ENCODE assay signal across 22 cellular contexts in the genomic region with DNA sequence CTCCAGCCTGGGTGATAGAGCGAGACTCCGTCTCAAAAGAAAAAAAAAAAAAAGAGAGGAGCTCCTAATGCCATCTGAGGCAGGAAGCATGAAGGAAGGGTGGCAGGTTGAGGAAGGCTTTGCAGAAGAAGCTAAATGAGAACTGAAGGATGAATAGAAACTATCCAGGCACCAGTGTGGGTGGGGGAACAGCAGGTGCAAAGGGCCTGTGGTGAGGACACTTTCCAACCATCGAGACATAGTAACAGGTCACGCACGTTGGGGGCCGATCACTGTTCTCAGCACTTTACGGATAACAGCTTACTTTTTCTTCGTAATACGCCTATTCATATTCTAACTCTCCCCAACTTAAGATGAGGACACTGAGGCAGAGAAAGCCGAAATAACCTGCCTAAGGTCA. TPM values are rescaled to one million over a fixed set of nuclear protein-coding genes. Genes with fewer than 3 reads are reported as not detected.
DNase-seq lines count a peak whose midpoint lies in the region; ATAC-seq, FAIRE-seq and TF ChIP-seq lines count a peak whose summit lies in the region.
"Had no signal": no experiment of that assay in that cellular context is flagged by ENCODE, and none has a peak within 500 bp of the region (broad histone marks: within the 10 kb centered on the region; RNA-seq: fewer than 3 reads in every experiment).

No MANE protein-coding gene starts in this region.

- H3K4me1 Mint-ChIP-seq in chondrocyte (ENCODE audit: low read depth): peaks cover 8% of the 10 kb centered on the region
- H3K4me1 Mint-ChIP-seq in stimulated activated memory B cell treated with anti-CD40 and anti-IgM and Interleukin-4, amounts not matched to agents 10 μg/mL and 1 μg/mL and 100 μg/mL, for 72 hours: peaks cover 48% of the 10 kb centered on the region

- H3K4me3 Mint-ChIP-seq in chondrocyte (ENCODE audit: unreplicated experiment): no peak overlapping the region
- H3K4me3 Mint-ChIP-seq in stimulated activated memory B cell treated with anti-CD40 and anti-IgM and Interleukin-4, amounts not matched to agents 10 μg/mL and 1 μg/mL and 100 μg/mL, for 72 hours: no peak overlapping the region
- H3K4me3 Mint-ChIP-seq: CD4-positive, alpha-beta T cell; CD8-positive, alpha-beta T cell had no signal

- H3K36me3 ChIP-seq in HEK293 (ENCODE audit: control insufficient read depth in 2 of 2, insufficient read depth in 1 of 2, low read length in 2 of 2): no peaks in the 10 kb centered on the region
- H3K36me3 ChIP-seq: BLaER1 treated with 17β-estradiol and CSF1 and Interleukin-3, amounts not matched to agents 10 nM and 100 nM had no signal

- TF ChIP-seq CTCF in HEK293 (tag by site-specific recombination; IDR thresholded peaks at IDR 0.05) (no peak), chondrocyte (IDR thresholded peaks at IDR 0.05) (no peak), foreskin keratinocyte (conservative IDR thresholded peaks at IDR 0.05) (no peak)

- no peak overlapping the region for H3K27ac ChIP-seq in HEK293 (ENCODE audit: extremely low read depth, low read depth, low read length)
- H3K27ac ChIP-seq in foreskin keratinocyte: no peak overlapping the region
- H3K27ac ChIP-seq: BLaER1 treated with 17β-estradiol and CSF1 and Interleukin-3, amounts not matched to agents 10 nM and 100 nM; C4-2B had no signal

- H3K4me1 ChIP-seq in HEK293 (ENCODE audit: control insufficient read depth, insufficient read depth, low read length) (no peaks in the 10 kb centered on the region), foreskin keratinocyte (peaks cover 7% of the 10 kb centered on the region)
- H3K4me1 ChIP-seq: Caco-2 had no signal

- FAIRE-seq in GM12891 (lab: Jason Lieb, UNC): peak; percentile 72
- FAIRE-seq: A204.1, D721Med, G401.6, GM19239 had no signal

- no peak for ATAC-seq in stimulated activated memory B cell treated with anti-CD40 and anti-IgM and Interleukin-4, amounts not matched to agents 10 μg/mL and 1 μg/mL and 100 μg/mL, for 72 hours
- ATAC-seq in foreskin keratinocyte: no peak
- ATAC-seq: CD8-positive, alpha-beta T cell had no signal

- H3K9me3 Mint-ChIP-seq in chondrocyte (ENCODE audit: low read depth): peaks cover 4% of the 10 kb centered on the region
- H3K9me3 Mint-ChIP-seq in stimulated activated memory B cell treated with anti-CD40 and anti-IgM and Interleukin-4, amounts not matched to agents 10 μg/mL and 1 μg/mL and 100 μg/mL, for 72 hours: peaks cover 3% of the 10 kb centered on the region
- H3K9me3 Mint-ChIP-seq: CD4-positive, alpha-beta T cell; CD8-positive, alpha-beta T cell had no signal

- H3K27ac Mint-ChIP-seq in chondrocyte (ENCODE audit: unreplicated experiment): no peak overlapping the region
- H3K27ac Mint-ChIP-seq in stimulated activated memory B cell treated with anti-CD40 and anti-IgM and Interleukin-4, amounts not matched to agents 10 μg/mL and 1 μg/mL and 100 μg/mL, for 72 hours: peak overlapping the region; percentile 73
- H3K27ac Mint-ChIP-seq: CD4-positive, alpha-beta T cell; CD8-positive, alpha-beta T cell had no signal

- no peak for TF ChIP-seq POLR2A in GM12891 (IDR thresholded peaks at IDR 0.05; ENCODE audit: low read depth, low read length)

- CTCF ChIA-PET in HEK293 (lab: Yijun Ruan, JAX): interaction anchor here (0.6 to 0.9 kb wide), 2 partner anchors 9 to 68 kb away, joined by 3 read pairs; no protein-coding TSS in a partner anchor

- H3K27me3 Mint-ChIP-seq in chondrocyte (ENCODE audit: low read depth): peaks cover 18% of the 10 kb centered on the region
- no peaks in the 10 kb centered on the region for H3K27me3 Mint-ChIP-seq in stimulated activated memory B cell treated with anti-CD40 and anti-IgM and Interleukin-4, amounts not matched to agents 10 μg/mL and 1 μg/mL and 100 μg/mL, for 72 hours

- POLR2A ChIA-PET in HEK293 (lab: Yijun Ruan, JAX): no interaction called here

- H3K36me3 Mint-ChIP-seq in chondrocyte (ENCODE audit: low read depth): no peaks in the 10 kb centered on the region
- peaks cover 4% of the 10 kb centered on the region for H3K36me3 Mint-ChIP-seq in stimulated activated memory B cell treated with anti-CD40 and anti-IgM and Interleukin-4, amounts not matched to agents 10 μg/mL and 1 μg/mL and 100 μg/mL, for 72 hours
- H3K36me3 Mint-ChIP-seq: CD8-positive, alpha-beta T cell had no signal

- H3K9me3 ChIP-seq in HEK293 (ENCODE audit: control insufficient read depth, insufficient read depth, low read depth, low read length): no peaks in the 10 kb centered on the region
- H3K9me3 ChIP-seq: Caco-2 had no signal

- peaks cover 3% of the 10 kb centered on the region for H3K27me3 ChIP-seq in foreskin keratinocyte
- H3K27me3 ChIP-seq: BLaER1 treated with 17β-estradiol and CSF1 and Interleukin-3, amounts not matched to agents 10 nM and 100 nM had no signal

- H3K4me3 ChIP-seq in HEK293 (ENCODE audit: low read depth, low read length): no peak overlapping the region
- H3K4me3 ChIP-seq: BLaER1 treated with 17β-estradiol and CSF1 and Interleukin-3, amounts not matched to agents 10 nM and 100 nM had no signal

- DNase-seq in GM12891 (ENCODE audit: insufficient read length, low spot score) (no peak), chondrocyte (ENCODE audit: low spot score) (peak; percentile 32), iPS-NIHi7 (ENCODE audit: extremely low spot score) (no peak), superior temporal gyrus (ENCODE audit: extremely low spot score) (no peak), foreskin keratinocyte (no peak), Kasumi-1 (lab: John Stamatoyannopoulos, UW) (no peak)
- DNase-seq: 8988T; ACHN; Caco-2; Calu3; CD4-positive, alpha-beta T cell; CD8-positive, alpha-beta T cell; DMS79 treated with DMSO at 0.1 percent for 48 hours; GF-D8 had no signal

TF ChIP-seq in GM12891, 5 proteins besides CTCF, POLR2A, EP300 and RAD21:
- TF ChIP-seq POLR2AphosphoS5 (IDR thresholded peaks at IDR 0.05; ENCODE audit: low read depth, low read length) (no peak), TAF1 (IDR thresholded peaks at IDR 0.05; ENCODE audit: low read depth, low read length) (no peak), PAX5 (IDR thresholded peaks at IDR 0.05; ENCODE audit: insufficient read depth, low read length, severe bottlenecking) (no peak), POU2F2 (IDR thresholded peaks at IDR 0.05; ENCODE audit: low read depth, low read length) (no peak), SPI1 (IDR thresholded peaks at IDR 0.05; ENCODE audit: low read depth, low read length) (no peak)

TF ChIP-seq in HEK293, 187 proteins besides CTCF, POLR2A, EP300 and RAD21 (continues in another document):
- TF ChIP-seq SCRT1 (tag by site-specific recombination; IDR thresholded peaks at IDR 0.05; ENCODE audit: borderline replicate concordance) (no peak), ZNF292 (tag by site-specific recombination; IDR thresholded peaks at IDR 0.05; ENCODE audit: borderline replicate concordance, low read depth) (no peak), ZNF391 (tag by site-specific recombination; IDR thresholded peaks at IDR 0.05; ENCODE audit: borderline replicate concordance, low read depth) (no peak), ZNF76 (tag by site-specific recombination; IDR thresholded peaks at IDR 0.05; ENCODE audit: borderline replicate concordance, low read depth) (no peak), ZNF623 (tag by site-specific recombination; IDR thresholded peaks at IDR 0.05) (peak; percentile 75)
- TF ChIP-seq, protein P1, sequence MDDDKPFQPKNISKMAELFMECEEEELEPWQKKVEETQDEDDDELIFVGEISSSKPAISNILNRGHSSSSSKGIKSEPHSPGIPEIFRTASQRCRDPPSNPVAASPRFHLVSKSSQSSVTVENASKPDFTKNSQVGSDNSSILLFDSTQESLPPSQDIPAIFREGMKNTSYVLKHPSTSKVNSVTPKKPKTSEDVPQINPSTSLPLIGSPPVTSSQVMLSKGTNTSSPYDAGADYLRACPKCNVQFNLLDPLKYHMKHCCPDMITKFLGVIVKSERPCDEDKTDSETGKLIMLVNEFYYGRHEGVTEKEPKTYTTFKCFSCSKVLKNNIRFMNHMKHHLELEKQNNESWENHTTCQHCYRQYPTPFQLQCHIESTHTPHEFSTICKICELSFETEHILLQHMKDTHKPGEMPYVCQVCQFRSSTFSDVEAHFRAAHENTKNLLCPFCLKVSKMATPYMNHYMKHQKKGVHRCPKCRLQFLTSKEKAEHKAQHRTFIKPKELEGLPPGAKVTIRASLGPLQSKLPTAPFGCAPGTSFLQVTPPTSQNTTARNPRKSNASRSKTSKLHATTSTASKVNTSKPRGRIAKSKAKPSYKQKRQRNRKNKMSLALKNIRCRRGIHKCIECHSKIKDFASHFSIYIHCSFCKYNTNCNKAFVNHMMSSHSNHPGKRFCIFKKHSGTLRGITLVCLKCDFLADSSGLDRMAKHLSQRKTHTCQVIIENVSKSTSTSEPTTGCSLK (tag by site-specific recombination; IDR thresholded peaks at IDR 0.05): no peak

RNA-seq across cellular contexts. Expression of a gene that starts 58.4 kb away (rescaled TPM):
- 0.44 TPM for polyA plus RNA-seq in GM12891 (2012; ENCODE audit: low read depth, missing spikeins)
- total RNA-seq in chondrocyte (0.10 to 0.46 TPM in 2 of 3 replicates, not detected in the other), foreskin keratinocyte (0.11 TPM in 1 of 2 replicates, not detected in the other)
- 0.01 TPM in 1 of 2 replicates, not detected in the other for polyA plus RNA-seq in foreskin keratinocyte
- total RNA-seq: CD4-positive, alpha-beta T cell; CD8-positive, alpha-beta T cell had no signal
